1 cellular context compared by ENCODE assay signal in genomic region chr9:107283621-107284616, GRCh38.
A peak's percentile ranks its signal among the peaks of the same experiment; 100 is the strongest.
TF ChIP-seq lines count a peak whose summit lies in the region.

No MANE protein-coding gene starts in this region.

TF ChIP-seq in GM12878, 131 proteins besides CTCF, POLR2A, EP300 and RAD21 (continued from another document):
- TF ChIP-seq ZBTB4 (CRISPR knock-in tag; IDR thresholded peaks at IDR 0.05) (no peak), RUNX3 (IDR thresholded peaks at IDR 0.05; ENCODE audit: low read length) (peak; percentile 60; the same call in 1 of the 2 replicates)
TF ChIP-seq in GM12878: peak in this region for 41.
